ENCODE assay signal across 18 cellular contexts in genomic region chr10:75018873-75019272, GRCh38.
DNase-seq lines count a peak whose midpoint lies in the region; ATAC-seq, FAIRE-seq and TF ChIP-seq lines count a peak whose summit lies in the region.
"Had no signal": no experiment of that assay in that cellular context is flagged by ENCODE, and none has a peak within 500 bp of the region (broad histone marks: within the 10 kb centered on the region; RNA-seq: fewer than 3 reads in every experiment).

No MANE protein-coding gene starts in this region.

- WGBS in esophagus squamous epithelium, 2 donors: 67 to 86% methylated on average over 1 to 2 of the region's 6 CpGs

- H4K20me1 ChIP-seq in astrocyte (ENCODE audit: insufficient read depth, low read length) (no peaks in the 10 kb centered on the region), neural cell (ENCODE audit: insufficient read depth) (no peaks in the 10 kb centered on the region)

- no peak for TF ChIP-seq EP300 in neural cell (conservative IDR thresholded peaks at IDR 0.05; ENCODE audit: poor library complexity, severe bottlenecking)

- H3K36me3 Mint-ChIP-seq in astrocyte (ENCODE audit: low read depth, unreplicated experiment): peaks cover 13% of the 10 kb centered on the region

- H3K36me3 ChIP-seq in astrocyte (ENCODE audit: insufficient read depth, low read length) (peaks cover 11% of the 10 kb centered on the region), neural cell (ENCODE audit: insufficient read depth, low read length) (no peaks in the 10 kb centered on the region), upper lobe of right lung (peaks cover 24% of the 10 kb centered on the region), esophagus squamous epithelium (peaks cover 0 to 73% (median 5%) of the 10 kb centered on the region in 3 donors)
- H3K36me3 ChIP-seq: prostate gland had no signal

- TF ChIP-seq CTCF in astrocyte (IDR thresholded peaks at IDR 0.05; ENCODE audit: insufficient read depth, low read depth, low read length) (no peak), neural cell (IDR thresholded peaks at IDR 0.05; ENCODE audit: poor library complexity, severe bottlenecking) (no peak), upper lobe of right lung (IDR thresholded peaks at IDR 0.05) (no peak), esophagus squamous epithelium (IDR thresholded peaks at IDR 0.05) (no peak)

- peak overlapping the region; percentile 24 for H3K4me2 ChIP-seq in astrocyte (ENCODE audit: low read length)
- no peak overlapping the region for H3K4me2 ChIP-seq in neural cell (ENCODE audit: low read length)

- H3K79me2 ChIP-seq in astrocyte (ENCODE audit: insufficient read depth, low read length) (no peaks in the 10 kb centered on the region), neural cell (replicated peaks; ENCODE audit: insufficient read depth, low read length) (no peaks in the 10 kb centered on the region)

- H3F3A ChIP-seq in neural cell (ENCODE audit: insufficient read depth, low read length, poor library complexity, severe bottlenecking): no peaks in the 10 kb centered on the region

- H3K4me3 Mint-ChIP-seq in astrocyte (ENCODE audit: unreplicated experiment): no peak overlapping the region
- H3K4me3 Mint-ChIP-seq: activated naive CD4-positive, alpha-beta T cell treated with anti-CD3 and anti-CD28 coated beads, Interleukin-2, amount 10 ng/mL, durations not matched to agents 7 days and 5 days; dendritic cell treated with granulocyte-macrophage colony-stimulating factor and Interleukin-4, amounts not matched to agents 40 ng/mL and 50 ng/mL, for 4 days had no signal

- ATAC-seq in upper lobe of right lung (no peak), GM18909 (IDR thresholded peaks at IDR 0.05; ENCODE audit: poor library complexity, unreplicated experiment) (no peak)
- ATAC-seq: body of pancreas, gastroesophageal sphincter had no signal

- no peak for TF ChIP-seq RAD21 in neural cell (conservative IDR thresholded peaks at IDR 0.05)

- no peaks in the 10 kb centered on the region for H3K4me1 Mint-ChIP-seq in astrocyte (ENCODE audit: low read depth, unreplicated experiment)

- H3K9me3 Mint-ChIP-seq in astrocyte (ENCODE audit: unreplicated experiment): no peaks in the 10 kb centered on the region
- H3K9me3 Mint-ChIP-seq: activated naive CD4-positive, alpha-beta T cell treated with anti-CD3 and anti-CD28 coated beads, Interleukin-2, amount 10 ng/mL, durations not matched to agents 7 days and 5 days; dendritic cell treated with granulocyte-macrophage colony-stimulating factor and Interleukin-4, amounts not matched to agents 40 ng/mL and 50 ng/mL, for 4 days had no signal

- no peak overlapping the region for H3K27ac Mint-ChIP-seq in astrocyte (ENCODE audit: unreplicated experiment)
- H3K27ac Mint-ChIP-seq: activated naive CD4-positive, alpha-beta T cell treated with anti-CD3 and anti-CD28 coated beads, Interleukin-2, amount 10 ng/mL, durations not matched to agents 7 days and 5 days; dendritic cell treated with granulocyte-macrophage colony-stimulating factor and Interleukin-4, amounts not matched to agents 40 ng/mL and 50 ng/mL, for 4 days had no signal

- peak; percentile 63 for DNase-seq in NCI-H2107 treated with DMSO at 0.1 percent for 48 hours (lab: John Stamatoyannopoulos, UW; ENCODE audit: unreplicated experiment)
- DNase-seq in NCI-H2107 (lab: John Stamatoyannopoulos, UW): no peak
- peak; percentile 51 for DNase-seq in NCI-H2081 treated with DMSO at 0.1 percent for 48 hours (lab: John Stamatoyannopoulos, UW)
- no peak for DNase-seq in astrocyte (ENCODE audit: low read depth)
- no peak for DNase-seq in upper lobe of right lung
- no peak for DNase-seq in esophagus squamous epithelium (lab: John Stamatoyannopoulos, UW)
- DNase-seq: activated CD4-positive, CD25-positive, alpha-beta regulatory T cell treated with anti-CD3 and anti-CD28 coated beads, Interleukin-2, amount 50 U/mL, for 72 hours; activated naive CD4-positive, alpha-beta T cell treated with anti-CD3 and anti-CD28 coated beads, Interleukin-2, amount 10 ng/mL, durations not matched to agents 7 days and 5 days; body of pancreas; GOT3; KG1 had no signal

- H3K4me3 ChIP-seq in astrocyte (ENCODE audit: insufficient read depth, low read depth, low read length) (no peak overlapping the region), neural cell (ENCODE audit: low read length) (peak overlapping the region; percentile 12), upper lobe of right lung (no peak overlapping the region), esophagus squamous epithelium (no peak overlapping the region)
- H3K4me3 ChIP-seq: body of pancreas, gastroesophageal sphincter, prostate gland, tibial nerve had no signal

- H3K9ac ChIP-seq in astrocyte (ENCODE audit: low read length): no peak overlapping the region
- peak overlapping the region; percentile 4 for H3K9ac ChIP-seq in neural cell (ENCODE audit: low read length)

- intact Hi-C loops in upper lobe of right lung (cut with DNase I): no loop called here
- intact Hi-C loops in esophagus squamous epithelium (cut with DNase I): no loop called here

- TF ChIP-seq POLR2A in esophagus squamous epithelium (IDR thresholded peaks at IDR 0.05): no peak

- H3K9me2 ChIP-seq in neural cell (ENCODE audit: insufficient read depth, low read length): no peaks in the 10 kb centered on the region

- no peak for FAIRE-seq in astrocyte (lab: Jason Lieb, UNC)

- no peaks in the 10 kb centered on the region for H3K27me3 Mint-ChIP-seq in astrocyte (ENCODE audit: low read depth, unreplicated experiment)
- H3K27me3 Mint-ChIP-seq: activated naive CD4-positive, alpha-beta T cell treated with anti-CD3 and anti-CD28 coated beads, Interleukin-2, amount 10 ng/mL, durations not matched to agents 7 days and 5 days; dendritic cell treated with granulocyte-macrophage colony-stimulating factor and Interleukin-4, amounts not matched to agents 40 ng/mL and 50 ng/mL, for 4 days had no signal

- H3K4me1 ChIP-seq in astrocyte (ENCODE audit: insufficient read depth, low read length): no peaks in the 10 kb centered on the region
- peaks cover 33% of the 10 kb centered on the region for H3K4me1 ChIP-seq in upper lobe of right lung
- H3K4me1 ChIP-seq in esophagus squamous epithelium: peaks cover 0 to 29% (median 0%) of the 10 kb centered on the region in 3 donors

- no peak overlapping the region for H2AFZ ChIP-seq in astrocyte (ENCODE audit: low read depth, low read length)
- no peak overlapping the region for H2AFZ ChIP-seq in neural cell (ENCODE audit: low read depth, low read length)

- H3K9me3 ChIP-seq in astrocyte (ENCODE audit: insufficient read depth, low read depth, low read length): no peaks in the 10 kb centered on the region
- H3K9me3 ChIP-seq in neural cell (ENCODE audit: low read length): no peaks in the 10 kb centered on the region
- H3K9me3 ChIP-seq in upper lobe of right lung: no peaks in the 10 kb centered on the region
- H3K9me3 ChIP-seq in esophagus squamous epithelium: no peaks in the 10 kb centered on the region
- H3K9me3 ChIP-seq: body of pancreas, gastroesophageal sphincter, prostate gland, tibial nerve had no signal

- H3K27me3 ChIP-seq in astrocyte (ENCODE audit: insufficient read depth, low read length) (no peaks in the 10 kb centered on the region), neural cell (ENCODE audit: insufficient read depth, low read depth, low read length) (no peaks in the 10 kb centered on the region), upper lobe of right lung (no peaks in the 10 kb centered on the region), esophagus squamous epithelium (no peaks in the 10 kb centered on the region)
- H3K27me3 ChIP-seq: body of pancreas, gastroesophageal sphincter, tibial nerve had no signal

- H3K27ac ChIP-seq in astrocyte (ENCODE audit: low read depth, low read length) (no peak overlapping the region), neural cell (ENCODE audit: low read length) (peak overlapping the region; percentile 18), upper lobe of right lung (no peak overlapping the region), esophagus squamous epithelium (no peak overlapping the region)
- H3K27ac ChIP-seq: 22Rv1, body of pancreas, gastroesophageal sphincter, prostate gland, tibial nerve had no signal

TF ChIP-seq in neural cell, 6 proteins besides CTCF, POLR2A, EP300 and RAD21:
- TF ChIP-seq POLR2AphosphoS5 (IDR thresholded peaks at IDR 0.05) (peak; percentile 25), MXI1 (conservative IDR thresholded peaks at IDR 0.05; ENCODE audit: poor library complexity, severe bottlenecking) (no peak), EZH2 (IDR thresholded peaks at IDR 0.05; ENCODE audit: borderline replicate concordance, insufficient read depth, low read length, poor library complexity, severe bottlenecking) (no peak), TAF1 (IDR thresholded peaks at IDR 0.05; ENCODE audit: low read depth) (no peak)
TF ChIP-seq in neural cell: peak in this region for 1.

Comparison
In these comparisons a context has a peak if more than half of its experiments do, and no peak if none do; other contexts are left out.
1. DNase-seq: peak in NCI-H2107 treated with DMSO at 0.1 percent for 48 hours (single experiment) and NCI-H2081 treated with DMSO at 0.1 percent for 48 hours (single experiment); none in NCI-H2107 (single experiment), astrocyte (single experiment), upper lobe of right lung (single experiment) and esophagus squamous epithelium (single experiment).